ENCODE assay signal across 8 cellular contexts in the genomic region with DNA sequence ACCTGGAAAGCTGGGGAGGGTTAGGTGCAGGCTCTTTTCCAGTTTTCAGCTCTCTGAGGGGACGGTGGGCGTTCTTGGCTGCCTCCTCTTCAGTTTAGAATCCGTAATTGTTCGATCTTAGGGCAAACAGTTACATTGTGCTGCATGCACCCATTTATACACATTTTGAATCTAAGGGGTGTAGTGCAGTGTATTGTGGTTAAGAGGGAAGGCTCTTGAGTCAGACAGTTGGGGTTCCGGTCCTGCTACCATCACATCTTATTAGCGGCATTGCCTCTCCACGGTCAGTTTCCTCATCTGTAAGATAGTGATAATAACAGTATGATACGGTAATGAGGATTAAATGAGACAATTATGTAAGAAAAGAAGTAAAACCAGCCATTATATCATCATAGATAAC. TPM values are rescaled to one million over a fixed set of nuclear protein-coding genes. Genes with fewer than 3 reads are reported as not detected.
DNase-seq lines count a peak whose midpoint lies in the region; ATAC-seq, FAIRE-seq and TF ChIP-seq lines count a peak whose summit lies in the region.

No MANE protein-coding gene starts in this region.

- H3K9me3 Mint-ChIP-seq in activated CD8-positive, alpha-beta memory T cell treated with anti-CD3 and anti-CD28 coated beads, Interleukin-2, amount 10 ng/mL, durations not matched to agents 7 days and 5 days (ENCODE audit: low read depth), result no peaks in the 10 kb centered on the region
- H3K9me3 Mint-ChIP-seq in activated CD4-positive, alpha-beta memory T cell treated with anti-CD3 and anti-CD28 coated beads, Interleukin-2, amount 10 ng/mL, durations not matched to agents 7 days and 5 days, result peaks cover 6% of the 10 kb centered on the region
- no peaks in the 10 kb centered on the region for H3K9me3 Mint-ChIP-seq in immature natural killer cell

- CTCF ChIA-PET in activated CD8-positive, alpha-beta memory T cell treated with anti-CD3 and anti-CD28 coated beads, Interleukin-2, amount 10 ng/mL, durations not matched to agents 7 days and 5 days (lab: Charles Lee), result interaction anchor here (1.6 to 3.6 kb wide), 5 partner anchors 9 to 172 kb away, joined by 4 to 30 read pairs (median 18); no protein-coding TSS in a partner anchor
- CTCF ChIA-PET in activated CD4-positive, alpha-beta memory T cell treated with anti-CD3 and anti-CD28 coated beads, Interleukin-2, amount 10 ng/mL, durations not matched to agents 7 days and 5 days (lab: Charles Lee), result interaction anchor here (1.0 to 2.9 kb wide), 5 partner anchors 8 to 234 kb away, joined by 3 to 17 read pairs (median 12); no protein-coding TSS in a partner anchor

- intact Hi-C loops in testis (cut with DNase I; ENCODE audit: low total_unique reads), result no loop called here

- peaks cover 62% of the 10 kb centered on the region for H3K4me1 Mint-ChIP-seq in activated CD8-positive, alpha-beta memory T cell treated with anti-CD3 and anti-CD28 coated beads, Interleukin-2, amount 10 ng/mL, durations not matched to agents 7 days and 5 days
- peaks cover 61% of the 10 kb centered on the region for H3K4me1 Mint-ChIP-seq in activated CD4-positive, alpha-beta memory T cell treated with anti-CD3 and anti-CD28 coated beads, Interleukin-2, amount 10 ng/mL, durations not matched to agents 7 days and 5 days
- H3K4me1 Mint-ChIP-seq in immature natural killer cell, result peaks cover 33 to 37% of the 10 kb centered on the region in 2 donors

- H3K27ac ChIP-seq in testis, result no peak overlapping the region

- H3K4me3 ChIP-seq in testis, result peak overlapping the region; percentile 66 to 68

- H3K4me3 Mint-ChIP-seq in activated CD8-positive, alpha-beta memory T cell treated with anti-CD3 and anti-CD28 coated beads, Interleukin-2, amount 10 ng/mL, durations not matched to agents 7 days and 5 days, result peak overlapping the region; percentile 96
- H3K4me3 Mint-ChIP-seq in activated CD4-positive, alpha-beta memory T cell treated with anti-CD3 and anti-CD28 coated beads, Interleukin-2, amount 10 ng/mL, durations not matched to agents 7 days and 5 days, result peak overlapping the region; percentile 89
- peak overlapping the region; percentile 89 to 99 (median 97) for H3K4me3 Mint-ChIP-seq in immature natural killer cell

- TF ChIP-seq CTCF in testis (IDR thresholded peaks at IDR 0.05), result no peak

- H3K36me3 Mint-ChIP-seq in activated CD8-positive, alpha-beta memory T cell treated with anti-CD3 and anti-CD28 coated beads, Interleukin-2, amount 10 ng/mL, durations not matched to agents 7 days and 5 days, result peaks cover 37% of the 10 kb centered on the region
- peaks cover 42% of the 10 kb centered on the region for H3K36me3 Mint-ChIP-seq in activated CD4-positive, alpha-beta memory T cell treated with anti-CD3 and anti-CD28 coated beads, Interleukin-2, amount 10 ng/mL, durations not matched to agents 7 days and 5 days (ENCODE audit: low read depth)
- H3K36me3 Mint-ChIP-seq in immature natural killer cell, result peaks cover 17 to 25% (median 22%) of the 10 kb centered on the region in 3 donors

- no peak for FAIRE-seq in urothelium cell line (lab: Jason Lieb, UNC)

- H3K27me3 Mint-ChIP-seq in activated CD8-positive, alpha-beta memory T cell treated with anti-CD3 and anti-CD28 coated beads, Interleukin-2, amount 10 ng/mL, durations not matched to agents 7 days and 5 days, result no peaks in the 10 kb centered on the region
- no peaks in the 10 kb centered on the region for H3K27me3 Mint-ChIP-seq in activated CD4-positive, alpha-beta memory T cell treated with anti-CD3 and anti-CD28 coated beads, Interleukin-2, amount 10 ng/mL, durations not matched to agents 7 days and 5 days
- H3K27me3 Mint-ChIP-seq in immature natural killer cell (ENCODE audit: low read depth in 3 of 3), result peaks cover 0 to 8% (median 6%) of the 10 kb centered on the region in 3 donors

- H3K4me1 ChIP-seq in testis, result peaks cover 23% of the 10 kb centered on the region

- H3K36me3 ChIP-seq in testis (ENCODE audit: low read depth, missing control alignments), result no peaks in the 10 kb centered on the region

- POLR2A ChIA-PET in activated CD4-positive, alpha-beta memory T cell treated with anti-CD3 and anti-CD28 coated beads, Interleukin-2, amount 10 ng/mL, durations not matched to agents 7 days and 5 days (lab: Charles Lee), result interaction anchor here (0.9 to 5.1 kb wide), 8 partner anchors 10 to 431 kb away, joined by 3 to 48 read pairs (median 6); a partner anchor contains a TSS

- no peaks in the 10 kb centered on the region for H3K9me3 ChIP-seq in testis

- no peaks in the 10 kb centered on the region for H3K27me3 ChIP-seq in testis

- ATAC-seq in activated CD8-positive, alpha-beta memory T cell treated with anti-CD3 and anti-CD28 coated beads, Interleukin-2, amount 10 ng/mL, durations not matched to agents 7 days and 5 days, result no peak

- peak overlapping the region; percentile 92 for H3K27ac Mint-ChIP-seq in activated CD8-positive, alpha-beta memory T cell treated with anti-CD3 and anti-CD28 coated beads, Interleukin-2, amount 10 ng/mL, durations not matched to agents 7 days and 5 days
- H3K27ac Mint-ChIP-seq in activated CD4-positive, alpha-beta memory T cell treated with anti-CD3 and anti-CD28 coated beads, Interleukin-2, amount 10 ng/mL, durations not matched to agents 7 days and 5 days, result peak overlapping the region; percentile 85
- peak overlapping the region; percentile 80 to 94 (median 92) for H3K27ac Mint-ChIP-seq in immature natural killer cell

- WGBS in testis, 2 donors, result 1% methylated on average over 8 of the region's 8 CpGs

- TF ChIP-seq POLR2A in testis (IDR thresholded peaks at IDR 0.05), result no peak

- DNase-seq in activated CD8-positive, alpha-beta memory T cell treated with anti-CD3 and anti-CD28 coated beads, Interleukin-2, amount 10 ng/mL, durations not matched to agents 7 days and 5 days, result no peak
- no peak for DNase-seq in activated CD8-positive, alpha-beta memory T cell treated with anti-CD3 and anti-CD28 coated beads for 24 hours
- no peak for DNase-seq in activated CD4-positive, alpha-beta memory T cell treated with anti-CD3 and anti-CD28 coated beads, Interleukin-2, amount 10 ng/mL, durations not matched to agents 7 days and 5 days
- DNase-seq in immature natural killer cell (no peak), testis (no peak), urothelium cell line (ENCODE audit: low spot score) (no peak), NCI-H146 treated with DMSO at 0.1 percent for 48 hours (lab: John Stamatoyannopoulos, UW; ENCODE audit: unreplicated experiment) (no peak), middle frontal gyrus (ENCODE audit: extremely low spot score, low spot score) (no peak)

RNA-seq across cellular contexts. Expression of a gene that starts 0.6 kb away (rescaled TPM):
- total RNA-seq in activated CD8-positive, alpha-beta memory T cell treated with anti-CD3 and anti-CD28 coated beads, Interleukin-2, amount 10 ng/mL, durations not matched to agents 7 days and 5 days, result 10 to 100 TPM; 69.9 to 81.3 TPM
- total RNA-seq in activated CD4-positive, alpha-beta memory T cell treated with anti-CD3 and anti-CD28 coated beads, Interleukin-2, amount 10 ng/mL, durations not matched to agents 7 days and 5 days, result 10 to 100 TPM; 45.2 to 48.7 TPM
- polyA plus RNA-seq in immature natural killer cell, result 10 to 100 TPM; 12.9 to 27.4 (median 20.0) TPM
- 10 to 100 TPM; 20.3 to 24.7 TPM for total RNA-seq in testis
- 15.3 TPM for polyA plus RNA-seq in testis (ENCODE audit: insufficient read depth, low read depth, low replicate concordance)

RNA-seq across cellular contexts. Expression of a gene that starts 29.8 kb away (rescaled TPM):
- under 1 TPM; 0.14 to 0.15 TPM for total RNA-seq in activated CD8-positive, alpha-beta memory T cell treated with anti-CD3 and anti-CD28 coated beads, Interleukin-2, amount 10 ng/mL, durations not matched to agents 7 days and 5 days
- total RNA-seq in activated CD4-positive, alpha-beta memory T cell treated with anti-CD3 and anti-CD28 coated beads, Interleukin-2, amount 10 ng/mL, durations not matched to agents 7 days and 5 days, result not detected
- polyA plus RNA-seq in immature natural killer cell (1 to 10 TPM in 1 of 3 donors, not detected in 2; 1.0 TPM), testis (ENCODE audit: insufficient read depth, low read depth, low replicate concordance) (0.32 TPM)
- under 1 TPM; 0.68 to 0.71 TPM for total RNA-seq in testis
